11 cellular contexts compared by ENCODE assay signal in the genomic region with DNA sequence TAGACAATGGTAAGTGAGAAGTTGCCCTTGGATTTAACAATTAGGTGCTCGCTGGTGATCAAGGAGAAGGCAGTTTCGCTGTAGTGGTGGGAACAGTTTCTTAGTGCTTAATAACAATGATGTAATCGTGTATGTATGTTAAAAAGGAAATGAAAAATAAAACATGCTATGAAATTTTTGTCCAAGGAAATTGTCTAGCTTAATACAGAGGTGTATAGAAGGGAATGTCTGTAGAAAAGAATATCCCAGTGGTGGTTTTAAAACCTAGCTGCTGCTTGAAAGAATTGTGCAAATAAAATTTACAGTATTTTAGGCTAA. TPM values are rescaled to one million over a fixed set of nuclear protein-coding genes. Genes with fewer than 3 reads are reported as not detected.
DNase-seq lines count a peak whose midpoint lies in the region; ATAC-seq and TF ChIP-seq lines count a peak whose summit lies in the region.
"Had no signal": no experiment of that assay in that cellular context is flagged by ENCODE, and none has a peak within 500 bp of the region (broad histone marks: within the 10 kb centered on the region; RNA-seq: fewer than 3 reads in every experiment).

No MANE protein-coding gene starts in this region.

- H3K4me3 ChIP-seq in gastroesophageal sphincter (no peak overlapping the region), thyroid gland (replicated peaks in 1 of 3) (no peak overlapping the region)

- peak overlapping the region; percentile 1 to 25 for H3K27ac Mint-ChIP-seq in activated naive CD4-positive, alpha-beta T cell treated with anti-CD3 and anti-CD28 coated beads, Interleukin-2, amount 50 U/mL, for 72 hours
- peak overlapping the region; percentile 13; the same call in 1 of the 2 replicates for H3K27ac Mint-ChIP-seq in WTC11

- H3K27ac ChIP-seq in gastroesophageal sphincter, result peak overlapping the region in 3 of 4 donors; percentile 33 to 77 (median 55)
- peak overlapping the region; percentile 34 to 90 (median 62) for H3K27ac ChIP-seq in thyroid gland
- H3K27ac ChIP-seq: RWPE1 had no signal

- no peak for ATAC-seq in activated naive CD4-positive, alpha-beta T cell treated with anti-CD3 and anti-CD28 coated beads, Interleukin-2, amount 50 U/mL, for 72 hours
- ATAC-seq in WTC11 (no peak), gastroesophageal sphincter (no peak), HG03378 (IDR thresholded peaks at IDR 0.05; ENCODE audit: unreplicated experiment) (no peak), GM19395 (IDR thresholded peaks at IDR 0.05; ENCODE audit: unreplicated experiment) (no peak)

- peaks cover 0 to 16% of the 10 kb centered on the region in 2 donors for H3K36me3 ChIP-seq in gastroesophageal sphincter
- peaks cover 0 to 5% of the 10 kb centered on the region in 2 donors for H3K36me3 ChIP-seq in thyroid gland

- H3K9me3 Mint-ChIP-seq in activated naive CD4-positive, alpha-beta T cell treated with anti-CD3 and anti-CD28 coated beads, Interleukin-2, amount 50 U/mL, for 72 hours, result peaks cover 4 to 13% of the 10 kb centered on the region in 2 donors
- H3K9me3 Mint-ChIP-seq in WTC11, result peaks cover 4% of the 10 kb centered on the region

- H3K36me3 Mint-ChIP-seq in activated naive CD4-positive, alpha-beta T cell treated with anti-CD3 and anti-CD28 coated beads, Interleukin-2, amount 50 U/mL, for 72 hours, result peaks cover 0 to 37% of the 10 kb centered on the region in 2 donors
- peaks cover 35% of the 10 kb centered on the region for H3K36me3 Mint-ChIP-seq in WTC11

- no peak for TF ChIP-seq POLR2A in gastroesophageal sphincter (IDR thresholded peaks at IDR 0.05)
- TF ChIP-seq POLR2A in thyroid gland (IDR thresholded peaks at IDR 0.05), result no peak

- H3K27me3 ChIP-seq in gastroesophageal sphincter (no peaks in the 10 kb centered on the region), thyroid gland (no peaks in the 10 kb centered on the region)

- POLR2A ChIA-PET in WTC11 (lab: Charles Lee), result no interaction called here

- TF ChIP-seq CTCF in WTC11 (IDR thresholded peaks at IDR 0.05) (no peak), gastroesophageal sphincter (IDR thresholded peaks at IDR 0.05) (no peak), thyroid gland (IDR thresholded peaks at IDR 0.05) (no peak)

- no peak for DNase-seq in activated naive CD4-positive, alpha-beta T cell treated with anti-CD3 and anti-CD28 coated beads, Interleukin-2, amount 50 U/mL, for 72 hours (ENCODE audit: low spot score in 2 of 2)
- no peak for DNase-seq in activated naive CD4-positive, alpha-beta T cell treated with anti-CD3 and anti-CD28 coated beads, Interleukin-2, amount 50 U/mL, for 16 hours
- DNase-seq in WTC11 (ENCODE audit: low spot score) (no peak), thyroid gland (no peak), DMS 273 (lab: John Stamatoyannopoulos, UW; ENCODE audit: unreplicated experiment) (no peak)
- DNase-seq: activated gamma-delta T cell treated with Interleukin-2 at 50 U/mL for 16 hours, NCI-H2171 treated with DMSO at 0.1 percent for 48 hours had no signal

- peaks cover 1% of the 10 kb centered on the region for H3K4me1 Mint-ChIP-seq in WTC11

- H3K9me3 ChIP-seq in gastroesophageal sphincter, result no peaks in the 10 kb centered on the region
- no peaks in the 10 kb centered on the region for H3K9me3 ChIP-seq in thyroid gland

- no peaks in the 10 kb centered on the region for H3K27me3 Mint-ChIP-seq in WTC11 (ENCODE audit: low read depth)

- peaks cover 0 to 80% (median 8%) of the 10 kb centered on the region in 3 donors for H3K4me1 ChIP-seq in gastroesophageal sphincter
- peaks cover 6 to 40% of the 10 kb centered on the region in 2 donors for H3K4me1 ChIP-seq in thyroid gland

- 60 to 64% methylated on average over 3 of the region's 3 CpGs for WGBS in gastroesophageal sphincter (ENCODE audit: low coverage in 1 of 2), 2 donors
- 69 to 81% methylated on average over 3 of the region's 3 CpGs for WGBS in thyroid gland, 2 donors

- no peak for TF ChIP-seq EP300 in gastroesophageal sphincter (IDR thresholded peaks at IDR 0.05)

- intact Hi-C loops in thyroid gland (cut with DNase I), result no loop called here

- CTCF ChIA-PET in WTC11 (lab: Charles Lee), result interaction anchor here (1.2 kb wide), 1 partner anchor 31 kb away, joined by 3 read pairs; no protein-coding TSS in a partner anchor

- no peak overlapping the region for H3K4me3 Mint-ChIP-seq in WTC11

TF ChIP-seq in WTC11, 78 proteins besides CTCF, POLR2A, EP300 and RAD21:
- no peak for TF ChIP-seq FOXP1 (CRISPR knock-in tag; IDR thresholded peaks at IDR 0.05; ENCODE audit: borderline replicate concordance)
- no peak for TF ChIP-seq JAZF1 (CRISPR knock-in tag; IDR thresholded peaks at IDR 0.05)
- TF ChIP-seq CREB1 (CRISPR knock-in tag; IDR thresholded peaks at IDR 0.05), result no peak
- no peak for TF ChIP-seq SMAD3 (CRISPR knock-in tag; IDR thresholded peaks at IDR 0.05; ENCODE audit: borderline replicate concordance)
- TF ChIP-seq, protein P1, sequence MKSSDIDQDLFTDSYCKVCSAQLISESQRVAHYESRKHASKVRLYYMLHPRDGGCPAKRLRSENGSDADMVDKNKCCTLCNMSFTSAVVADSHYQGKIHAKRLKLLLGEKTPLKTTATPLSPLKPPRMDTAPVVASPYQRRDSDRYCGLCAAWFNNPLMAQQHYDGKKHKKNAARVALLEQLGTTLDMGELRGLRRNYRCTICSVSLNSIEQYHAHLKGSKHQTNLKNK (CRISPR knock-in tag; IDR thresholded peaks at IDR 0.05), result no peak
- no peak for TF ChIP-seq ZNF121 (CRISPR knock-in tag; IDR thresholded peaks at IDR 0.05)
- no peak for TF ChIP-seq SOX15 (CRISPR knock-in tag; IDR thresholded peaks at IDR 0.05)
- TF ChIP-seq PRRX2 (CRISPR knock-in tag; IDR thresholded peaks at IDR 0.05), result no peak
- TF ChIP-seq FOXK1 (CRISPR knock-in tag; IDR thresholded peaks at IDR 0.05), result no peak
- no peak for TF ChIP-seq ELF4 (CRISPR knock-in tag; IDR thresholded peaks at IDR 0.05; ENCODE audit: low read depth)
- no peak for TF ChIP-seq ETV6 (CRISPR knock-in tag; IDR thresholded peaks at IDR 0.05)
- no peak for TF ChIP-seq ATF1 (CRISPR knock-in tag; IDR thresholded peaks at IDR 0.05)
- TF ChIP-seq, protein P2, sequence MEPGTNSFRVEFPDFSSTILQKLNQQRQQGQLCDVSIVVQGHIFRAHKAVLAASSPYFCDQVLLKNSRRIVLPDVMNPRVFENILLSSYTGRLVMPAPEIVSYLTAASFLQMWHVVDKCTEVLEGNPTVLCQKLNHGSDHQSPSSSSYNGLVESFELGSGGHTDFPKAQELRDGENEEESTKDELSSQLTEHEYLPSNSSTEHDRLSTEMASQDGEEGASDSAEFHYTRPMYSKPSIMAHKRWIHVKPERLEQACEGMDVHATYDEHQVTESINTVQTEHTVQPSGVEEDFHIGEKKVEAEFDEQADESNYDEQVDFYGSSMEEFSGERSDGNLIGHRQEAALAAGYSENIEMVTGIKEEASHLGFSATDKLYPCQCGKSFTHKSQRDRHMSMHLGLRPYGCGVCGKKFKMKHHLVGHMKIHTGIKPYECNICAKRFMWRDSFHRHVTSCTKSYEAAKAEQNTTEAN (CRISPR knock-in tag; IDR thresholded peaks at IDR 0.05), result no peak

RNA-seq across cellular contexts. Expression of gene SWAP70, which starts 53.1 kb away (rescaled TPM):
- 1 to 10 TPM; 4.1 to 9.2 TPM for total RNA-seq in activated naive CD4-positive, alpha-beta T cell treated with anti-CD3 and anti-CD28 coated beads, Interleukin-2, amount 50 U/mL, for 72 hours
- total RNA-seq in WTC11 (2021), result 24.1 to 27.8 TPM (median 27.6 TPM) in 3 replicates
- 10 to 100 TPM; 32.2 to 65.9 (median 45.0) TPM for total RNA-seq in gastroesophageal sphincter
- 10 to 100 TPM; 29.7 to 53.6 (median 38.8) TPM for total RNA-seq in thyroid gland
